1 cellular context compared by ENCODE assay signal in the genomic region with DNA sequence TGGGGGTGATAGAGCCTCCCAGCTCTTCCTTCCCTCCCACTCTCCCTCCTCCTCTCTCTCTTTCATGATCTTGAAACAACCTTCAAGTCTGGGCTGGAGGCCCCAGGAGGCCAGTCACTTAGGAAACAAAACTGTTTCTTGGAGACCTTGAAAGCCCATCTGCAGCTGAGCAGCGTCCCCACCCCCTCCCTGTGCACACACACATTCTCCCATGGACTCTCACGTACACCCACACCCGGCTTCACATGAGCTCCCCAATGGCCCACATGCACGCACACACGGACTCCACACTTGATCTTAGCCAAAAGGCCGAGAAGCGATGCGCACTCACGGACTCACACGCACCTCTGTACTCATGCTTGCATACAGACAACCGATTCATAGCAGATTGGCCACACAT.
TF ChIP-seq lines count a peak whose summit lies in the region.

No MANE protein-coding gene starts in this region.

TF ChIP-seq in HepG2, 621 proteins besides CTCF, POLR2A, EP300 and RAD21:
- TF ChIP-seq, protein P1, sequence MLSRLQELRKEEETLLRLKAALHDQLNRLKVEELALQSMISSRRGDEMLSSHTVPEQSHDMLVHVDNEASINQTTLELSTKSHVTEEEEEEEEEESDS (CRISPR knock-in tag; IDR thresholded peaks at IDR 0.05; ENCODE audit: borderline replicate concordance): no peak
- TF ChIP-seq, protein P2, sequence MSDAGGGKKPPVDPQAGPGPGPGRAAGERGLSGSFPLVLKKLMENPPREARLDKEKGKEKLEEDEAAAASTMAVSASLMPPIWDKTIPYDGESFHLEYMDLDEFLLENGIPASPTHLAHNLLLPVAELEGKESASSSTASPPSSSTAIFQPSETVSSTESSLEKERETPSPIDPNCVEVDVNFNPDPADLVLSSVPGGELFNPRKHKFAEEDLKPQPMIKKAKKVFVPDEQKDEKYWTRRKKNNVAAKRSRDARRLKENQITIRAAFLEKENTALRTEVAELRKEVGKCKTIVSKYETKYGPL (CRISPR knock-in tag; IDR thresholded peaks at IDR 0.05): no peak
- TF ChIP-seq PITX1 (CRISPR knock-in tag; IDR thresholded peaks at IDR 0.05) (no peak), ZBTB38 (CRISPR knock-in tag; IDR thresholded peaks at IDR 0.05) (no peak), ZNF383 (CRISPR knock-in tag; IDR thresholded peaks at IDR 0.05; ENCODE audit: borderline replicate concordance) (no peak), KDM2A (CRISPR knock-in tag; IDR thresholded peaks at IDR 0.05; ENCODE audit: borderline replicate concordance, low read depth) (no peak), RXRB (CRISPR knock-in tag; IDR thresholded peaks at IDR 0.05; ENCODE audit: borderline replicate concordance) (no peak)
- TF ChIP-seq, protein P3, sequence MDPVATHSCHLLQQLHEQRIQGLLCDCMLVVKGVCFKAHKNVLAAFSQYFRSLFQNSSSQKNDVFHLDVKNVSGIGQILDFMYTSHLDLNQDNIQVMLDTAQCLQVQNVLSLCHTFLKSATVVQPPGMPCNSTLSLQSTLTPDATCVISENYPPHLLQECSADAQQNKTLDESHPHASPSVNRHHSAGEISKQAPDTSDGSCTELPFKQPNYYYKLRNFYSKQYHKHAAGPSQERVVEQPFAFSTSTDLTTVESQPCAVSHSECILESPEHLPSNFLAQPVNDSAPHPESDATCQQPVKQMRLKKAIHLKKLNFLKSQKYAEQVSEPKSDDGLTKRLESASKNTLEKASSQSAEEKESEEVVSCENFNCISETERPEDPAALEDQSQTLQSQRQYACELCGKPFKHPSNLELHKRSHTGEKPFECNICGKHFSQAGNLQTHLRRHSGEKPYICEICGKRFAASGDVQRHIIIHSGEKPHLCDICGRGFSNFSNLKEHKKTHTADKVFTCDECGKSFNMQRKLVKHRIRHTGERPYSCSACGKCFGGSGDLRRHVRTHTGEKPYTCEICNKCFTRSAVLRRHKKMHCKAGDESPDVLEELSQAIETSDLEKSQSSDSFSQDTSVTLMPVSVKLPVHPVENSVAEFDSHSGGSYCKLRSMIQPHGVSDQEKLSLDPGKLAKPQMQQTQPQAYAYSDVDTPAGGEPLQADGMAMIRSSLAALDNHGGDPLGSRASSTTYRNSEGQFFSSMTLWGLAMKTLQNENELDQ (CRISPR knock-in tag; IDR thresholded peaks at IDR 0.05; ENCODE audit: borderline replicate concordance): no peak
